ENCODE assay signal across 13 cellular contexts in genomic region chr7:44264221-44264956, GRCh38.
DNase-seq lines count a peak whose midpoint lies in the region; ATAC-seq and TF ChIP-seq lines count a peak whose summit lies in the region.
"Had no signal": no experiment of that assay in that cellular context is flagged by ENCODE, and none has a peak within 500 bp of the region (broad histone marks: within the 10 kb centered on the region; RNA-seq: fewer than 3 reads in every experiment).

No MANE protein-coding gene starts in this region.

- intact Hi-C loops in Right ventricle myocardium inferior (cut with DNase I): no loop called here
- intact Hi-C loops in left cardiac atrium (cut with DNase I): loop anchor here in 1 of 2 donors (5.0 kb wide), 1 partner anchor 43 kb away; no protein-coding TSS in a partner anchor
- intact Hi-C loops in mammary epithelial cell (cut with micrococcal nuclease): loop anchor here (5.0 kb wide), 2 partner anchors 43 to 113 kb away; no protein-coding TSS in a partner anchor

- peak; percentile 19 for ATAC-seq in Right ventricle myocardium inferior
- no peak for ATAC-seq in left cardiac atrium
- ATAC-seq in activated T-helper 17 cell treated with anti-CD3 and anti-CD28 coated beads, Interleukin-2, amount 50 U/mL, for 72 hours (replicated peaks): no peak
- no peak for ATAC-seq in GM18873 (IDR thresholded peaks at IDR 0.05; ENCODE audit: low FRiP score, unreplicated experiment)
- ATAC-seq: stimulated activated memory B cell treated with anti-CD40 and anti-IgM and Interleukin-4, amounts not matched to agents 10 μg/mL and 1 μg/mL and 100 μg/mL, for 72 hours had no signal

- in situ Hi-C loops in mammary epithelial cell (cut with MboI; ENCODE audit: low sequenced_read_pairs in 2 of 2): no loop called here

- dilution Hi-C loops in mammary epithelial cell (cut with HindIII; ENCODE audit: low sequenced_read_pairs): no loop called here

- H2AFZ ChIP-seq in mammary epithelial cell (ENCODE audit: low read depth, low read length): no peak overlapping the region

- no peaks in the 10 kb centered on the region for H3K9me3 Mint-ChIP-seq in type B pancreatic cell
- H3K9me3 Mint-ChIP-seq in activated T-helper 17 cell treated with anti-CD3 and anti-CD28 coated beads, Interleukin-2, amount 50 U/mL, for 72 hours: no peaks in the 10 kb centered on the region
- H3K9me3 Mint-ChIP-seq: IgD-negative memory B cell; stimulated activated memory B cell treated with anti-CD40 and anti-IgM and Interleukin-4, amounts not matched to agents 10 μg/mL and 1 μg/mL and 100 μg/mL, for 72 hours had no signal

- BruUV-seq in mammary epithelial cell (replicated peaks; lab: Mats Ljungman, UMichigan): no TSS peak

- CTCF ChIA-PET in mammary epithelial cell (lab: Charles Lee; ENCODE audit: low non-redundant PET): no interaction called here

- H3K9ac ChIP-seq in mammary epithelial cell (ENCODE audit: insufficient read depth, low read length): no peak overlapping the region

- no peaks in the 10 kb centered on the region for H3K79me2 ChIP-seq in mammary epithelial cell (ENCODE audit: insufficient read depth, low read length)

- peaks cover 20% of the 10 kb centered on the region for H3K27me3 Mint-ChIP-seq in type B pancreatic cell
- no peaks in the 10 kb centered on the region for H3K27me3 Mint-ChIP-seq in activated T-helper 17 cell treated with anti-CD3 and anti-CD28 coated beads, Interleukin-2, amount 50 U/mL, for 72 hours
- H3K27me3 Mint-ChIP-seq: activated naive CD8-positive, alpha-beta T cell had no signal

- no peaks in the 10 kb centered on the region for H4K20me1 ChIP-seq in mammary epithelial cell (ENCODE audit: insufficient read depth, low read length)

- TF ChIP-seq CTCF in mammary epithelial cell (conservative IDR thresholded peaks at IDR 0.05 in 1 of 2, IDR thresholded peaks at IDR 0.05 in 1 of 2; ENCODE audit: extremely low read depth in 1 of 2, insufficient read depth in 1 of 2, low read depth in 1 of 2, low read length in 2 of 2) (no peak), type B pancreatic cell (conservative IDR thresholded peaks at IDR 0.05) (no peak)

- 29% methylated on average over 9 of the region's 11 CpGs for WGBS in mammary epithelial cell (ENCODE audit: low coverage, missing lambda C conversion rate)

- no peak for DNase-seq in Right ventricle myocardium inferior (ENCODE audit: missing footprints)
- DNase-seq in left cardiac atrium: no peak
- peak; percentile 98 for DNase-seq in NCI-H2171 (lab: John Stamatoyannopoulos, UW)
- DNase-seq in mammary epithelial cell: peak; percentile 93
- DNase-seq in type B pancreatic cell (ENCODE audit: extremely low spot score, unreplicated experiment): no peak
- no peak for DNase-seq in activated CD4-positive, alpha-beta T cell treated with anti-CD3 and anti-CD28 coated beads for 4 hours
- DNase-seq: ACHN; stimulated activated CD4-positive, alpha-beta T cell treated with anti-CD3 and anti-CD28 coated beads, Interleukin-12 subunit alpha, Interleukin-12 subunit beta, amount 100 ng/mL, for 4 hours had no signal

- H3K27ac ChIP-seq in mammary epithelial cell (ENCODE audit: insufficient read depth, low read depth, low read length): no peak overlapping the region

- peaks cover 23% of the 10 kb centered on the region for H3K4me1 Mint-ChIP-seq in type B pancreatic cell (ENCODE audit: unreplicated experiment)
- peaks cover 13% of the 10 kb centered on the region for H3K4me1 Mint-ChIP-seq in activated T-helper 17 cell treated with anti-CD3 and anti-CD28 coated beads, Interleukin-2, amount 50 U/mL, for 72 hours

- no peak overlapping the region for H3K4me3 ChIP-seq in mammary epithelial cell (replicated peaks in 1 of 3; ENCODE audit: insufficient read depth in 1 of 3, low read depth in 2 of 3, low read length in 3 of 3)

- no peaks in the 10 kb centered on the region for H3K36me3 Mint-ChIP-seq in type B pancreatic cell
- no peaks in the 10 kb centered on the region for H3K36me3 Mint-ChIP-seq in activated T-helper 17 cell treated with anti-CD3 and anti-CD28 coated beads, Interleukin-2, amount 50 U/mL, for 72 hours (ENCODE audit: low read depth)
- H3K36me3 Mint-ChIP-seq: activated naive CD8-positive, alpha-beta T cell; IgD-negative memory B cell; stimulated activated memory B cell treated with anti-CD40 and anti-IgM and Interleukin-4, amounts not matched to agents 10 μg/mL and 1 μg/mL and 100 μg/mL, for 72 hours had no signal

- peak overlapping the region; percentile 46 for H3K4me2 ChIP-seq in mammary epithelial cell (ENCODE audit: insufficient read depth, low read depth, low read length)

- peak overlapping the region; percentile 8 for H3K27ac Mint-ChIP-seq in type B pancreatic cell
- no peak overlapping the region for H3K27ac Mint-ChIP-seq in activated T-helper 17 cell treated with anti-CD3 and anti-CD28 coated beads, Interleukin-2, amount 50 U/mL, for 72 hours
- H3K27ac Mint-ChIP-seq: activated naive CD8-positive, alpha-beta T cell; IgD-negative memory B cell; stimulated activated memory B cell treated with anti-CD40 and anti-IgM and Interleukin-4, amounts not matched to agents 10 μg/mL and 1 μg/mL and 100 μg/mL, for 72 hours had no signal

- no peaks in the 10 kb centered on the region for H3K9me3 ChIP-seq in mammary epithelial cell (replicated peaks; ENCODE audit: insufficient read depth, low read length)

- H3K4me1 ChIP-seq in mammary epithelial cell (ENCODE audit: insufficient read depth, low read length): peaks cover 28% of the 10 kb centered on the region

- H3K4me3 Mint-ChIP-seq in type B pancreatic cell: no peak overlapping the region
- H3K4me3 Mint-ChIP-seq in activated T-helper 17 cell treated with anti-CD3 and anti-CD28 coated beads, Interleukin-2, amount 50 U/mL, for 72 hours: no peak overlapping the region
- H3K4me3 Mint-ChIP-seq: activated naive CD8-positive, alpha-beta T cell; IgD-negative memory B cell; stimulated activated memory B cell treated with anti-CD40 and anti-IgM and Interleukin-4, amounts not matched to agents 10 μg/mL and 1 μg/mL and 100 μg/mL, for 72 hours had no signal

- H3K27me3 ChIP-seq in mammary epithelial cell (ENCODE audit: insufficient read depth, low read length): no peaks in the 10 kb centered on the region

- no peaks in the 10 kb centered on the region for H3K36me3 ChIP-seq in mammary epithelial cell (ENCODE audit: insufficient read depth, low read length)

Comparison
In these comparisons a context has a peak if more than half of its experiments do, and no peak if none do; other contexts are left out.
1. DNase-seq: peak in NCI-H2171 (single experiment) and mammary epithelial cell (single experiment); none in Right ventricle myocardium inferior (single experiment), left cardiac atrium (single experiment), type B pancreatic cell (single experiment) and activated CD4-positive, alpha-beta T cell treated with anti-CD3 and anti-CD28 coated beads for 4 hours (0 of 2).